8 cellular contexts compared by ENCODE assay signal in genomic region chr1:9429369-9429766, GRCh38.
DNase-seq lines count a peak whose midpoint lies in the region; ATAC-seq and TF ChIP-seq lines count a peak whose summit lies in the region.

No MANE protein-coding gene starts in this region.

- ATAC-seq in HG03457 (IDR thresholded peaks at IDR 0.05; ENCODE audit: unreplicated experiment), result no peak
- ATAC-seq in HG03159 (IDR thresholded peaks at IDR 0.05; ENCODE audit: unreplicated experiment), result no peak
- ATAC-seq in HG03378 (IDR thresholded peaks at IDR 0.05; ENCODE audit: unreplicated experiment), result no peak

- TF ChIP-seq EP300 in esophagus muscularis mucosa (IDR thresholded peaks at IDR 0.05), result no peak

- peaks cover 12% of the 10 kb centered on the region for H3K36me3 Mint-ChIP-seq in Caco-2 (ENCODE audit: insufficient read depth, unreplicated experiment)
- no peaks in the 10 kb centered on the region for H3K36me3 Mint-ChIP-seq in osteocyte (ENCODE audit: unreplicated experiment)

- no peak for TF ChIP-seq POLR2A in esophagus muscularis mucosa (IDR thresholded peaks at IDR 0.05; ENCODE audit: low read depth)

- WGBS in esophagus muscularis mucosa, result 22% methylated on average over 6 of the region's 6 CpGs

- H3K4me3 Mint-ChIP-seq in Caco-2 (ENCODE audit: unreplicated experiment) (peak overlapping the region; percentile 77), osteocyte (ENCODE audit: unreplicated experiment) (peak overlapping the region; percentile 89)

- H3K9me3 ChIP-seq in Caco-2 (no peaks in the 10 kb centered on the region), SJCRH30 (replicated peaks) (no peaks in the 10 kb centered on the region), esophagus muscularis mucosa (no peaks in the 10 kb centered on the region)

- CTCF ChIA-PET in Caco-2 (lab: Charles Lee), result interaction anchor here (1.2 to 1.9 kb wide), 3 partner anchors 10 to 140 kb away, joined by 3 to 7 read pairs (median 5); no protein-coding TSS in a partner anchor

- TF ChIP-seq CTCF in Caco-2 (IDR thresholded peaks at IDR 0.05; ENCODE audit: insufficient read depth in 1 of 2, low read depth in 1 of 2, low read length in 1 of 2, severe bottlenecking in 1 of 2, unreplicated experiment in 1 of 2) (no peak), esophagus muscularis mucosa (IDR thresholded peaks at IDR 0.05) (no peak), osteocyte (IDR thresholded peaks at IDR 0.05) (no peak)

- no peak overlapping the region for H3K27ac ChIP-seq in SJCRH30
- peak overlapping the region; percentile 83 to 91 (median 89) for H3K27ac ChIP-seq in esophagus muscularis mucosa (replicated peaks in 1 of 4)

- H3K4me1 ChIP-seq in Caco-2 (peaks cover 12% of the 10 kb centered on the region), SJCRH30 (peaks cover 5% of the 10 kb centered on the region; the same call in 1 of the 2 replicates), esophagus muscularis mucosa (peaks cover 6 to 16% (median 14%) of the 10 kb centered on the region in 4 donors)

- H3K27me3 ChIP-seq in Caco-2 (replicated peaks; ENCODE audit: control insufficient read depth, insufficient read depth, low read length) (no peaks in the 10 kb centered on the region), SJCRH30 (no peaks in the 10 kb centered on the region), esophagus muscularis mucosa (no peaks in the 10 kb centered on the region)

- H3K27me3 Mint-ChIP-seq in Caco-2 (ENCODE audit: insufficient read depth, unreplicated experiment) (no peaks in the 10 kb centered on the region), osteocyte (ENCODE audit: unreplicated experiment) (no peaks in the 10 kb centered on the region)

- H3K4me3 ChIP-seq in Caco-2 (ENCODE audit: low read depth, low read length) (peak overlapping the region; percentile 58), SJCRH30 (peak overlapping the region; percentile 59), esophagus muscularis mucosa (peak overlapping the region; percentile 55 to 66 (median 62))

- intact Hi-C loops in Caco-2 (cut with micrococcal nuclease; ENCODE audit: unreplicated experiment), result no loop called here
- intact Hi-C loops in esophagus muscularis mucosa (cut with DNase I), result no loop called here

- POLR2A ChIA-PET in Caco-2 (lab: Charles Lee), result no interaction called here

- BruUV-seq in Caco-2 (replicated peaks; lab: Mats Ljungman, UMichigan), result TSS peak; percentile 100

- no peaks in the 10 kb centered on the region for H3K36me3 ChIP-seq in Caco-2 (ENCODE audit: control insufficient read depth, insufficient read depth, low read length)
- H3K36me3 ChIP-seq in SJCRH30, result no peaks in the 10 kb centered on the region
- no peaks in the 10 kb centered on the region for H3K36me3 ChIP-seq in esophagus muscularis mucosa

- H3K4me1 Mint-ChIP-seq in Caco-2 (ENCODE audit: low read depth, unreplicated experiment) (peaks cover 9% of the 10 kb centered on the region), osteocyte (ENCODE audit: unreplicated experiment) (peaks cover 19% of the 10 kb centered on the region)

- H3K27ac Mint-ChIP-seq in Caco-2 (ENCODE audit: unreplicated experiment), result peak overlapping the region; percentile 85
- H3K27ac Mint-ChIP-seq in osteocyte (ENCODE audit: unreplicated experiment), result peak overlapping the region; percentile 97

- H3K9me3 Mint-ChIP-seq in Caco-2 (ENCODE audit: unreplicated experiment) (no peaks in the 10 kb centered on the region), osteocyte (ENCODE audit: unreplicated experiment) (no peaks in the 10 kb centered on the region)

- DNase-seq in Caco-2 (no peak), SJCRH30 (no peak), esophagus muscularis mucosa (ENCODE audit: extremely low spot score) (no peak), osteocyte (ENCODE audit: extremely low spot score, unreplicated experiment) (no peak), hepatic stellate cell (ENCODE audit: low spot score) (no peak)
